ENCODE assay signal across 33 cellular contexts in genomic region chr6:41826343-41827043, GRCh38. TPM values are rescaled to one million over a fixed set of nuclear protein-coding genes. Genes with fewer than 3 reads are reported as not detected.
"Had no signal": no experiment of that assay in that cellular context is flagged by ENCODE, and none has a peak within 500 bp of the region (broad histone marks: within the 10 kb centered on the region; RNA-seq: fewer than 3 reads in every experiment).

No MANE protein-coding gene starts in this region.

- DNase-seq: naive thymus-derived CD4-positive, alpha-beta T cell; natural killer cell; occipital lobe; ovary; posterior cingulate gyrus; psoas muscle; right cardiac atrium; spleen; stimulated activated CD4-positive, alpha-beta T cell treated with anti-CD3 and anti-CD28 coated beads, Interleukin-12 subunit alpha, Interleukin-12 subunit beta, amount 100 ng/mL, for 4 hours; stimulated activated CD4-positive, alpha-beta T cell treated with anti-CD3 and anti-CD28 coated beads, Interleukin-1b, Interleukin-23, amount 100 ng/mL, for 48 hours; stimulated activated CD4-positive, alpha-beta T cell treated with anti-CD3 and anti-CD28 coated beads, Interleukin-4, amount 100 ng/mL, for 1 hour; stimulated activated CD4-positive, alpha-beta T cell treated with anti-CD3 and anti-CD28 coated beads, Interleukin-4, amount 100 ng/mL, for 4 hours; stimulated activated CD8-positive, alpha-beta memory T cell treated with anti-CD3 and anti-CD28 coated beads, Interleukin-4, amount 100 ng/mL, for 48 hours; stimulated activated naive CD4-positive, alpha-beta T cell; stimulated activated naive CD8-positive, alpha-beta T cell treated with anti-CD3 and anti-CD28 coated beads, Interleukin-15, amount 100 ng/mL, for 72 hours; stimulated activated naive CD8-positive, alpha-beta T cell treated with anti-CD3 and anti-CD28 coated beads, Interleukin-15, Interleukin-2, amounts not matched to agents 100 U/mL and 50 U/mL, for 24 hours; substantia nigra; testis; tibial artery; transverse colon; upper lobe of right lung; uterus had no signal

- H3K4me1 Mint-ChIP-seq: naive thymus-derived CD4-positive, alpha-beta T cell; natural killer cell; nephron; neural progenitor cell; stimulated activated memory B cell treated with anti-CD40 and anti-IgM and Interleukin-4, amounts not matched to agents 10 μg/mL and 1 μg/mL and 100 μg/mL, for 72 hours; stimulated activated naive CD8-positive, alpha-beta T cell treated with anti-CD3 and anti-CD28 coated beads, Interleukin-15, amount 100 ng/mL, for 72 hours had no signal

- H2AFZ ChIP-seq: neural progenitor cell, parathyroid adenoma had no signal

- H3K4me3 Mint-ChIP-seq: naive thymus-derived CD4-positive, alpha-beta T cell; natural killer cell; nephron; neural progenitor cell; stimulated activated memory B cell treated with anti-CD40 and anti-IgM and Interleukin-4, amounts not matched to agents 10 μg/mL and 1 μg/mL and 100 μg/mL, for 72 hours; stimulated activated naive CD8-positive, alpha-beta T cell treated with anti-CD3 and anti-CD28 coated beads, Interleukin-15, amount 100 ng/mL, for 72 hours; type B pancreatic cell had no signal

- H3K36me3 ChIP-seq: neural progenitor cell, ovary, spleen, suprapubic skin, tibial artery, transverse colon, upper lobe of right lung, uterus had no signal

- H3K27ac ChIP-seq: neural progenitor cell, ovary, parathyroid adenoma, psoas muscle, skin epidermis, spleen, suprapubic skin, testis, tibial artery, transverse colon, upper lobe of right lung, uterus had no signal

- H3K9me3 ChIP-seq: ovary, psoas muscle, spleen, suprapubic skin, testis, tibial artery, transverse colon, upper lobe of right lung, uterus had no signal

- H3K27me3 ChIP-seq: neural progenitor cell, ovary, spleen, suprapubic skin, testis, tibial artery, transverse colon, upper lobe of right lung, uterus had no signal

- H3K4me3 ChIP-seq: neural progenitor cell, ovary, psoas muscle, skin epidermis, smooth muscle cell, spleen, suprapubic skin, testis, tibial artery, transverse colon, upper lobe of right lung, uterus had no signal

- H3K36me3 Mint-ChIP-seq: natural killer cell, neural progenitor cell, type B pancreatic cell had no signal

- ATAC-seq: naive thymus-derived CD4-positive, alpha-beta T cell; natural killer cell; psoas muscle; right cardiac atrium; sciatic nerve; stimulated activated memory B cell treated with anti-CD40 and anti-IgM and Interleukin-4, amounts not matched to agents 10 μg/mL and 1 μg/mL and 100 μg/mL, for 72 hours; stimulated activated naive CD8-positive, alpha-beta T cell treated with anti-CD3 and anti-CD28 coated beads, Interleukin-15, amount 100 ng/mL, for 72 hours; stimulated activated naive CD8-positive, alpha-beta T cell treated with anti-CD3 and anti-CD28 coated beads, Interleukin-15, Interleukin-2, amounts not matched to agents 100 U/mL and 50 U/mL, for 24 hours; upper lobe of right lung had no signal

- H3K27me3 Mint-ChIP-seq: naive thymus-derived CD4-positive, alpha-beta T cell; progenitor cell of endocrine pancreas; stimulated activated memory B cell treated with anti-CD40 and anti-IgM and Interleukin-4, amounts not matched to agents 10 μg/mL and 1 μg/mL and 100 μg/mL, for 72 hours; stimulated activated naive CD8-positive, alpha-beta T cell treated with anti-CD3 and anti-CD28 coated beads, Interleukin-15, amount 100 ng/mL, for 72 hours; type B pancreatic cell had no signal

- H3K4me1 ChIP-seq: neural progenitor cell, parathyroid adenoma, psoas muscle, spleen, suprapubic skin, testis, tibial artery, uterus had no signal

- H3K4me2 ChIP-seq: neural progenitor cell, smooth muscle cell had no signal

- H3K9me3 Mint-ChIP-seq: natural killer cell; nephron; neural progenitor cell; stimulated activated memory B cell treated with anti-CD40 and anti-IgM and Interleukin-4, amounts not matched to agents 10 μg/mL and 1 μg/mL and 100 μg/mL, for 72 hours; stimulated activated naive CD8-positive, alpha-beta T cell treated with anti-CD3 and anti-CD28 coated beads, Interleukin-15, amount 100 ng/mL, for 72 hours; type B pancreatic cell had no signal

- H3K27ac Mint-ChIP-seq: naive thymus-derived CD4-positive, alpha-beta T cell; natural killer cell; nephron; neural progenitor cell; progenitor cell of endocrine pancreas; stimulated activated memory B cell treated with anti-CD40 and anti-IgM and Interleukin-4, amounts not matched to agents 10 μg/mL and 1 μg/mL and 100 μg/mL, for 72 hours; stimulated activated naive CD8-positive, alpha-beta T cell treated with anti-CD3 and anti-CD28 coated beads, Interleukin-15, amount 100 ng/mL, for 72 hours; type B pancreatic cell had no signal

- H3K79me2 ChIP-seq: parathyroid adenoma had no signal

- H3K9ac ChIP-seq: neural progenitor cell, parathyroid adenoma had no signal

RNA-seq across cellular contexts. Expression of gene PRICKLE4, which starts 45.9 kb away (rescaled TPM):
- total RNA-seq: natural killer cell, osteoblast had no signal
- polyA plus RNA-seq: naive thymus-derived CD4-positive, alpha-beta T cell; smooth muscle cell had no signal
